ENCODE assay signal across 4 cellular contexts in genomic region chr7:25579688-25580075, GRCh38.
TF ChIP-seq lines count a peak whose summit lies in the region.

No MANE protein-coding gene starts in this region.

TF ChIP-seq in SK-N-SH, 30 proteins besides CTCF, POLR2A, EP300 and RAD21 (continued from another document):
- TF ChIP-seq FOSL2 (IDR thresholded peaks at IDR 0.05; ENCODE audit: borderline replicate concordance, low read depth) (no peak), PBX3 (IDR thresholded peaks at IDR 0.05) (no peak), MXI1 (IDR thresholded peaks at IDR 0.05; ENCODE audit: low read depth, low read length) (no peak), JUND (IDR thresholded peaks at IDR 0.05) (no peak), EZH2phosphoT487 (IDR thresholded peaks at IDR 0.05; ENCODE audit: borderline replicate concordance, low read depth) (no peak), RFX5 (IDR thresholded peaks at IDR 0.05; ENCODE audit: low read length) (no peak)
- TF ChIP-seq, protein P1, sequence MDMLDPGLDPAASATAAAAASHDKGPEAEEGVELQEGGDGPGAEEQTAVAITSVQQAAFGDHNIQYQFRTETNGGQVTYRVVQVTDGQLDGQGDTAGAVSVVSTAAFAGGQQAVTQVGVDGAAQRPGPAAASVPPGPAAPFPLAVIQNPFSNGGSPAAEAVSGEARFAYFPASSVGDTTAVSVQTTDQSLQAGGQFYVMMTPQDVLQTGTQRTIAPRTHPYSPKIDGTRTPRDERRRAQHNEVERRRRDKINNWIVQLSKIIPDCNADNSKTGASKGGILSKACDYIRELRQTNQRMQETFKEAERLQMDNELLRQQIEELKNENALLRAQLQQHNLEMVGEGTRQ (IDR thresholded peaks at IDR 0.05; ENCODE audit: borderline replicate concordance, low read depth, low read length) = no peak
- TF ChIP-seq, protein P2, sequence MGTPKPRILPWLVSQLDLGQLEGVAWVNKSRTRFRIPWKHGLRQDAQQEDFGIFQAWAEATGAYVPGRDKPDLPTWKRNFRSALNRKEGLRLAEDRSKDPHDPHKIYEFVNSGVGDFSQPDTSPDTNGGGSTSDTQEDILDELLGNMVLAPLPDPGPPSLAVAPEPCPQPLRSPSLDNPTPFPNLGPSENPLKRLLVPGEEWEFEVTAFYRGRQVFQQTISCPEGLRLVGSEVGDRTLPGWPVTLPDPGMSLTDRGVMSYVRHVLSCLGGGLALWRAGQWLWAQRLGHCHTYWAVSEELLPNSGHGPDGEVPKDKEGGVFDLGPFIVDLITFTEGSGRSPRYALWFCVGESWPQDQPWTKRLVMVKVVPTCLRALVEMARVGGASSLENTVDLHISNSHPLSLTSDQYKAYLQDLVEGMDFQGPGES (IDR thresholded peaks at IDR 0.05; ENCODE audit: low read depth, low read length) = no peak

TF ChIP-seq in SK-N-SH treated with all-trans-retinoic acid at 6 μM for 48 hours, 23 proteins besides CTCF, POLR2A, EP300 and RAD21 (continued from another document):
- TF ChIP-seq CSRNP3 (CRISPR knock-in tag; IDR thresholded peaks at IDR 0.05) = no peak
- TF ChIP-seq TOX (CRISPR knock-in tag; IDR thresholded peaks at IDR 0.05; ENCODE audit: borderline replicate concordance) = no peak
- no peak for TF ChIP-seq BACH2 (CRISPR knock-in tag; IDR thresholded peaks at IDR 0.05; ENCODE audit: borderline replicate concordance)

TF ChIP-seq in K562, 482 proteins besides CTCF, POLR2A, EP300 and RAD21 (continued from another document):
- TF ChIP-seq JUND (IDR thresholded peaks at IDR 0.05; ENCODE audit: borderline replicate concordance, low read depth, low read length) = no peak
- TF ChIP-seq JUND (tag; IDR thresholded peaks at IDR 0.05; ENCODE audit: borderline replicate concordance, low read depth, low read length) = 0 out of 3 replicates have a peak, but pooled peaks have one; percentile 7
- TF ChIP-seq, protein P3, sequence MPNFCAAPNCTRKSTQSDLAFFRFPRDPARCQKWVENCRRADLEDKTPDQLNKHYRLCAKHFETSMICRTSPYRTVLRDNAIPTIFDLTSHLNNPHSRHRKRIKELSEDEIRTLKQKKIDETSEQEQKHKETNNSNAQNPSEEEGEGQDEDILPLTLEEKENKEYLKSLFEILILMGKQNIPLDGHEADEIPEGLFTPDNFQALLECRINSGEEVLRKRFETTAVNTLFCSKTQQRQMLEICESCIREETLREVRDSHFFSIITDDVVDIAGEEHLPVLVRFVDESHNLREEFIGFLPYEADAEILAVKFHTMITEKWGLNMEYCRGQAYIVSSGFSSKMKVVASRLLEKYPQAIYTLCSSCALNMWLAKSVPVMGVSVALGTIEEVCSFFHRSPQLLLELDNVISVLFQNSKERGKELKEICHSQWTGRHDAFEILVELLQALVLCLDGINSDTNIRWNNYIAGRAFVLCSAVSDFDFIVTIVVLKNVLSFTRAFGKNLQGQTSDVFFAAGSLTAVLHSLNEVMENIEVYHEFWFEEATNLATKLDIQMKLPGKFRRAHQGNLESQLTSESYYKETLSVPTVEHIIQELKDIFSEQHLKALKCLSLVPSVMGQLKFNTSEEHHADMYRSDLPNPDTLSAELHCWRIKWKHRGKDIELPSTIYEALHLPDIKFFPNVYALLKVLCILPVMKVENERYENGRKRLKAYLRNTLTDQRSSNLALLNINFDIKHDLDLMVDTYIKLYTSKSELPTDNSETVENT (CRISPR knock-in tag; IDR thresholded peaks at IDR 0.05) = no peak
- TF ChIP-seq KDM1A (IDR thresholded peaks at IDR 0.05) = peak; percentile 38 to 61; a peak in 2 of 4 replicates
- no peak for TF ChIP-seq DEAF1 (CRISPR knock-in tag; IDR thresholded peaks at IDR 0.05)

TF ChIP-seq in HepG2, 621 proteins besides CTCF, POLR2A, EP300 and RAD21:
- TF ChIP-seq, protein P4, sequence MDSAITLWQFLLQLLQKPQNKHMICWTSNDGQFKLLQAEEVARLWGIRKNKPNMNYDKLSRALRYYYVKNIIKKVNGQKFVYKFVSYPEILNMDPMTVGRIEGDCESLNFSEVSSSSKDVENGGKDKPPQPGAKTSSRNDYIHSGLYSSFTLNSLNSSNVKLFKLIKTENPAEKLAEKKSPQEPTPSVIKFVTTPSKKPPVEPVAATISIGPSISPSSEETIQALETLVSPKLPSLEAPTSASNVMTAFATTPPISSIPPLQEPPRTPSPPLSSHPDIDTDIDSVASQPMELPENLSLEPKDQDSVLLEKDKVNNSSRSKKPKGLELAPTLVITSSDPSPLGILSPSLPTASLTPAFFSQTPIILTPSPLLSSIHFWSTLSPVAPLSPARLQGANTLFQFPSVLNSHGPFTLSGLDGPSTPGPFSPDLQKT (CRISPR knock-in tag; IDR thresholded peaks at IDR 0.05; ENCODE audit: borderline replicate concordance) = no peak
- TF ChIP-seq TEF (CRISPR knock-in tag; IDR thresholded peaks at IDR 0.05) (no peak), FOXP1 (IDR thresholded peaks at IDR 0.05) (no peak), FOXP1 (CRISPR knock-in tag; IDR thresholded peaks at IDR 0.05) (no peak), TARDBP (CRISPR knock-in tag; IDR thresholded peaks at IDR 0.05) (no peak)
